Comparison of ENCODE assay signal across 10 cellular contexts in genomic region chr1:90716552-90717355, GRCh38. TPM values are rescaled to one million over a fixed set of nuclear protein-coding genes. Genes with fewer than 3 reads are reported as not detected.
A peak's percentile ranks its signal among the peaks of the same experiment; 100 is the strongest.
DNase-seq lines count a peak whose midpoint lies in the region; ATAC-seq and TF ChIP-seq lines count a peak whose summit lies in the region.
"Had no signal": no experiment of that assay in that cellular context is flagged by ENCODE, and none has a peak within 500 bp of the region (broad histone marks: within the 10 kb centered on the region; RNA-seq: fewer than 3 reads in every experiment).

Gene BARHL2 (minus strand): TSS chr1:90717302. CDS start chr1:90717195, 107 bp downstream.

- H3K4me3 ChIP-seq in iPS-11a (ENCODE audit: low read depth, low read length): peak within 1 kb of the TSS; percentile 17

- no peak for ATAC-seq in activated CD4-positive, alpha-beta T cell treated with anti-CD3 and anti-CD28 coated beads for 36 hours
- no peak for ATAC-seq in activated CD8-positive, alpha-beta T cell treated with anti-CD3 and anti-CD28 coated beads for 36 hours
- no peak for ATAC-seq in stimulated activated naive CD8-positive, alpha-beta T cell treated with anti-CD3 and anti-CD28 coated beads, Interleukin-15, amount 100 ng/mL, for 72 hours
- ATAC-seq in HG02981 (IDR thresholded peaks at IDR 0.05; ENCODE audit: unreplicated experiment) (no peak), GM18858 (IDR thresholded peaks at IDR 0.05; ENCODE audit: unreplicated experiment) (no peak)

- H3K27me3 Mint-ChIP-seq in activated CD4-positive, alpha-beta T cell treated with anti-CD3 and anti-CD28 coated beads for 36 hours: peaks cover 73% of the 10 kb centered on the region
- peaks cover 84% of the 10 kb centered on the region for H3K27me3 Mint-ChIP-seq in activated CD8-positive, alpha-beta T cell treated with anti-CD3 and anti-CD28 coated beads for 36 hours
- peaks cover 100% of the 10 kb centered on the region for H3K27me3 Mint-ChIP-seq in stimulated activated naive CD8-positive, alpha-beta T cell treated with anti-CD3 and anti-CD28 coated beads, Interleukin-15, amount 100 ng/mL, for 72 hours

- CTCF ChIA-PET in activated CD4-positive, alpha-beta T cell treated with anti-CD3 and anti-CD28 coated beads for 36 hours (lab: Charles Lee): interaction anchor here (1.2 to 1.7 kb wide), 4 partner anchors 9 to 13 kb away, joined by 4 to 5 read pairs (median 4); no protein-coding TSS in a partner anchor
- CTCF ChIA-PET in activated CD8-positive, alpha-beta T cell treated with anti-CD3 and anti-CD28 coated beads for 36 hours (lab: Charles Lee): interaction anchor here (0.9 to 2.1 kb wide), 2 partner anchors 13 to 134 kb away, joined by 3 to 5 read pairs; no protein-coding TSS in a partner anchor

- H3K9me3 Mint-ChIP-seq in activated CD4-positive, alpha-beta T cell treated with anti-CD3 and anti-CD28 coated beads for 36 hours (ENCODE audit: low read depth): peaks cover 7% of the 10 kb centered on the region
- peaks cover 13% of the 10 kb centered on the region for H3K9me3 Mint-ChIP-seq in activated CD8-positive, alpha-beta T cell treated with anti-CD3 and anti-CD28 coated beads for 36 hours
- H3K9me3 Mint-ChIP-seq in stimulated activated naive CD8-positive, alpha-beta T cell treated with anti-CD3 and anti-CD28 coated beads, Interleukin-15, amount 100 ng/mL, for 72 hours: peaks cover 8 to 13% of the 10 kb centered on the region in 2 donors

- intact Hi-C loops in activated CD4-positive, alpha-beta T cell treated with anti-CD3 and anti-CD28 coated beads for 36 hours (cut with DNase I, micrococcal nuclease): loop anchor here in 1 of 2 experiments (1.0 kb wide), 1 partner anchor 11 kb away; no protein-coding TSS in a partner anchor
- intact Hi-C loops in activated CD8-positive, alpha-beta T cell treated with anti-CD3 and anti-CD28 coated beads for 36 hours (cut with micrococcal nuclease): no loop called here

- peak; percentile 17 for DNase-seq in activated CD4-positive, alpha-beta T cell treated with anti-CD3 and anti-CD28 coated beads for 36 hours
- DNase-seq in activated CD4-positive, alpha-beta T cell treated with anti-CD3 and anti-CD28 coated beads, Interleukin-2, amount 50 U/mL, for 4 hours: no peak
- no peak for DNase-seq in activated CD8-positive, alpha-beta T cell treated with anti-CD3 and anti-CD28 coated beads for 36 hours
- DNase-seq in stimulated activated naive CD8-positive, alpha-beta T cell treated with anti-CD3 and anti-CD28 coated beads, Interleukin-15, amount 100 ng/mL, for 72 hours: no peak
- no peak for DNase-seq in UCSD-AML1 (lab: John Stamatoyannopoulos, UW; ENCODE audit: unreplicated experiment)
- DNase-seq: NCI-H187 treated with DMSO at 0.1 percent for 48 hours had no signal

- H3K36me3 Mint-ChIP-seq in activated CD4-positive, alpha-beta T cell treated with anti-CD3 and anti-CD28 coated beads for 36 hours (ENCODE audit: low read depth): peaks cover 14% of the 10 kb centered on the region
- H3K36me3 Mint-ChIP-seq in activated CD8-positive, alpha-beta T cell treated with anti-CD3 and anti-CD28 coated beads for 36 hours (ENCODE audit: low read depth): peaks cover 18% of the 10 kb centered on the region

- peaks cover 25% of the 10 kb centered on the region for H3K4me1 Mint-ChIP-seq in activated CD4-positive, alpha-beta T cell treated with anti-CD3 and anti-CD28 coated beads for 36 hours
- peaks cover 17% of the 10 kb centered on the region for H3K4me1 Mint-ChIP-seq in activated CD8-positive, alpha-beta T cell treated with anti-CD3 and anti-CD28 coated beads for 36 hours (ENCODE audit: low read depth)
- H3K4me1 Mint-ChIP-seq in stimulated activated naive CD8-positive, alpha-beta T cell treated with anti-CD3 and anti-CD28 coated beads, Interleukin-15, amount 100 ng/mL, for 72 hours: peaks cover 62% of the 10 kb centered on the region

- H3K27ac Mint-ChIP-seq in activated CD4-positive, alpha-beta T cell treated with anti-CD3 and anti-CD28 coated beads for 36 hours: peak within 1 kb of the TSS; percentile 47
- H3K27ac Mint-ChIP-seq in activated CD8-positive, alpha-beta T cell treated with anti-CD3 and anti-CD28 coated beads for 36 hours: no peak within 1 kb of the TSS
- peak within 1 kb of the TSS in 1 of 2 donors; percentile 92 for H3K27ac Mint-ChIP-seq in stimulated activated naive CD8-positive, alpha-beta T cell treated with anti-CD3 and anti-CD28 coated beads, Interleukin-15, amount 100 ng/mL, for 72 hours

- POLR2A ChIA-PET in activated CD4-positive, alpha-beta T cell treated with anti-CD3 and anti-CD28 coated beads for 36 hours (lab: Charles Lee): no interaction called here
- POLR2A ChIA-PET in activated CD8-positive, alpha-beta T cell treated with anti-CD3 and anti-CD28 coated beads for 36 hours (lab: Charles Lee): interaction anchor here (1.1 to 1.3 kb wide), 2 partner anchors 10 to 458 kb away, joined by 3 read pairs; no protein-coding TSS in a partner anchor

- no peak for TF ChIP-seq CTCF in activated CD8-positive, alpha-beta T cell treated with anti-CD3 and anti-CD28 coated beads for 36 hours (IDR thresholded peaks at IDR 0.05)

- peak within 1 kb of the TSS; percentile 54 for H3K4me3 Mint-ChIP-seq in activated CD4-positive, alpha-beta T cell treated with anti-CD3 and anti-CD28 coated beads for 36 hours
- H3K4me3 Mint-ChIP-seq in activated CD8-positive, alpha-beta T cell treated with anti-CD3 and anti-CD28 coated beads for 36 hours: peak within 1 kb of the TSS; percentile 62
- H3K4me3 Mint-ChIP-seq in stimulated activated naive CD8-positive, alpha-beta T cell treated with anti-CD3 and anti-CD28 coated beads, Interleukin-15, amount 100 ng/mL, for 72 hours: peak within 1 kb of the TSS; percentile 79 to 81

RNA-seq across cellular contexts. Expression of gene BARHL2, which starts in this region (rescaled TPM):
- total RNA-seq in activated CD4-positive, alpha-beta T cell treated with anti-CD3 and anti-CD28 coated beads for 36 hours: not detected
- not detected for total RNA-seq in activated CD8-positive, alpha-beta T cell treated with anti-CD3 and anti-CD28 coated beads for 36 hours
- total RNA-seq: myocyte had no signal

Comparison
In these comparisons a context has a peak if more than half of its experiments do, and no peak if none do; other contexts are left out.
1. Peak in DNase-seq in activated CD4-positive, alpha-beta T cell treated with anti-CD3 and anti-CD28 coated beads for 36 hours; RNA of the gene not detected or under 1 TPM.